In genomic region chr12:54472494-54473262, GRCh38 we compare ENCODE assay signal across 15 cellular contexts. TPM values are rescaled to one million over a fixed set of nuclear protein-coding genes. Genes with fewer than 3 reads are reported as not detected.
DNase-seq lines count a peak whose midpoint lies in the region; ATAC-seq, FAIRE-seq and TF ChIP-seq lines count a peak whose summit lies in the region.
"Had no signal": no experiment of that assay in that cellular context is flagged by ENCODE, and none has a peak within 500 bp of the region (broad histone marks: within the 10 kb centered on the region; RNA-seq: fewer than 3 reads in every experiment).

No MANE protein-coding gene starts in this region.

- no peak overlapping the region for H3K27ac ChIP-seq in CD8-positive, alpha-beta T cell (ENCODE audit: low read depth, low read length)
- H3K27ac ChIP-seq: BLaER1 had no signal

- H3K4me3 ChIP-seq in CD8-positive, alpha-beta T cell (ENCODE audit: low read depth, low read length), result peak overlapping the region; percentile 26
- H3K4me3 ChIP-seq: BLaER1, lung had no signal

- no peaks in the 10 kb centered on the region for H3K9me3 ChIP-seq in CD8-positive, alpha-beta T cell (ENCODE audit: low read length)
- H3K9me3 ChIP-seq in T-helper 17 cell (ENCODE audit: control insufficient read depth, low read length, poor library complexity, severe bottlenecking), result no peaks in the 10 kb centered on the region
- H3K9me3 ChIP-seq: BLaER1 had no signal

- ATAC-seq in CD8-positive, alpha-beta T cell, result no peak
- no peak for ATAC-seq in T-helper 17 cell
- ATAC-seq in effector memory CD8-positive, alpha-beta T cell (replicated peaks), result no peak

- no peaks in the 10 kb centered on the region for H3K36me3 ChIP-seq in CD8-positive, alpha-beta T cell (ENCODE audit: insufficient read depth, low read length)
- H3K36me3 ChIP-seq: BLaER1 had no signal

- H3K27me3 ChIP-seq in CD8-positive, alpha-beta T cell (ENCODE audit: insufficient read depth, low read length), result no peaks in the 10 kb centered on the region
- H3K27me3 ChIP-seq: BLaER1 had no signal

- intact Hi-C loops in CD8-positive, alpha-beta T cell (cut with DNase I, micrococcal nuclease), result no loop called here

- CTCF ChIA-PET in CD8-positive, alpha-beta T cell (lab: Charles Lee), result interaction anchor here (1.2 to 1.4 kb wide), 2 partner anchors 43 to 55 kb away, joined by 3 to 5 read pairs; no protein-coding TSS in a partner anchor

- H3K4me1 Mint-ChIP-seq in CD8-positive, alpha-beta T cell (ENCODE audit: low read depth), result peaks cover 4% of the 10 kb centered on the region
- peaks cover 3% of the 10 kb centered on the region for H3K4me1 Mint-ChIP-seq in T-helper 17 cell
- no peaks in the 10 kb centered on the region for H3K4me1 Mint-ChIP-seq in effector memory CD8-positive, alpha-beta T cell (ENCODE audit: low read depth in 2 of 2)

- H3K9me3 Mint-ChIP-seq in CD8-positive, alpha-beta T cell, result no peaks in the 10 kb centered on the region
- no peaks in the 10 kb centered on the region for H3K9me3 Mint-ChIP-seq in effector memory CD8-positive, alpha-beta T cell
- H3K9me3 Mint-ChIP-seq: stimulated activated naive B cell treated with anti-CD40 and anti-IgM and Interleukin-4, amounts not matched to agents 10 μg/mL and 1 μg/mL and 100 μg/mL, for 72 hours; type B pancreatic cell had no signal

- no peak for FAIRE-seq in GM19239 (lab: Jason Lieb, UNC)

- no peaks in the 10 kb centered on the region for H3K4me1 ChIP-seq in CD8-positive, alpha-beta T cell (ENCODE audit: insufficient read depth, low read length)

- POLR2A ChIA-PET in CD8-positive, alpha-beta T cell (lab: Charles Lee), result no interaction called here

- no peak overlapping the region for H3K27ac Mint-ChIP-seq in CD8-positive, alpha-beta T cell
- H3K27ac Mint-ChIP-seq in T-helper 17 cell, result no peak overlapping the region
- no peak overlapping the region for H3K27ac Mint-ChIP-seq in effector memory CD8-positive, alpha-beta T cell
- H3K27ac Mint-ChIP-seq: stimulated activated naive B cell treated with anti-CD40 and anti-IgM and Interleukin-4, amounts not matched to agents 10 μg/mL and 1 μg/mL and 100 μg/mL, for 72 hours; type B pancreatic cell had no signal

- peak overlapping the region; percentile 44 for H3K4me3 Mint-ChIP-seq in CD8-positive, alpha-beta T cell
- peak overlapping the region; percentile 58 for H3K4me3 Mint-ChIP-seq in T-helper 17 cell
- H3K4me3 Mint-ChIP-seq in effector memory CD8-positive, alpha-beta T cell, result peak overlapping the region; percentile 60 to 69
- H3K4me3 Mint-ChIP-seq: type B pancreatic cell had no signal

- no peak for TF ChIP-seq CTCF in CD8-positive, alpha-beta T cell (IDR thresholded peaks at IDR 0.05)

- peaks cover 2% of the 10 kb centered on the region for H3K27me3 Mint-ChIP-seq in CD8-positive, alpha-beta T cell (ENCODE audit: low read depth)
- H3K27me3 Mint-ChIP-seq in T-helper 17 cell, result peaks cover 15% of the 10 kb centered on the region
- H3K27me3 Mint-ChIP-seq in effector memory CD8-positive, alpha-beta T cell, result peaks cover 2 to 19% of the 10 kb centered on the region in 2 donors

- H3K36me3 Mint-ChIP-seq in CD8-positive, alpha-beta T cell, result no peaks in the 10 kb centered on the region
- H3K36me3 Mint-ChIP-seq in T-helper 17 cell (ENCODE audit: low read depth), result peaks cover 3% of the 10 kb centered on the region
- H3K36me3 Mint-ChIP-seq in effector memory CD8-positive, alpha-beta T cell (ENCODE audit: insufficient read depth), result peaks cover 2% of the 10 kb centered on the region
- H3K36me3 Mint-ChIP-seq: stimulated activated naive B cell treated with anti-CD40 and anti-IgM and Interleukin-4, amounts not matched to agents 10 μg/mL and 1 μg/mL and 100 μg/mL, for 72 hours; type B pancreatic cell had no signal

- no peak for DNase-seq in CD8-positive, alpha-beta T cell
- DNase-seq in GF-D8 (lab: John Stamatoyannopoulos, UW) (peak; percentile 6), T-helper 17 cell (no peak), GM19239 (ENCODE audit: insufficient read length, low spot score) (no peak), HuH-7.5 (ENCODE audit: low spot score) (no peak), NCI-H1417 (lab: John Stamatoyannopoulos, UW) (no peak)
- no peak for DNase-seq in effector memory CD8-positive, alpha-beta T cell
- DNase-seq: activated gamma-delta T cell; dermis blood vessel endothelial cell; KG1; NCI-H1105; stimulated activated naive B cell treated with anti-CD40 and anti-IgM and Interleukin-4, amounts not matched to agents 10 μg/mL and 1 μg/mL and 100 μg/mL, for 72 hours had no signal

RNA-seq across cellular contexts. Expression of gene GTSF1, which starts 0.7 kb away (rescaled TPM):
- 1 to 10 TPM in 1 of 2 experiments, not detected in 1; 1.0 TPM for total RNA-seq in CD8-positive, alpha-beta T cell
- 1 to 10 TPM; 3.7 to 3.9 TPM for total RNA-seq in T-helper 17 cell

RNA-seq across cellular contexts. Expression of gene NCKAP1L, which starts 24.9 kb away (rescaled TPM):
- total RNA-seq in CD8-positive, alpha-beta T cell, result 10 to 100 TPM; 76.8 to 79.0 TPM
- total RNA-seq in T-helper 17 cell, result 100 to 1,000 TPM; 127 to 136 TPM
- total RNA-seq: dermis blood vessel endothelial cell had no signal

RNA-seq across cellular contexts. Expression of gene ITGA5, which starts 53.6 kb away (rescaled TPM):
- 100 to 1,000 TPM; 115 to 125 TPM for total RNA-seq in CD8-positive, alpha-beta T cell
- 10 to 100 TPM; 61.6 to 71.4 TPM for total RNA-seq in T-helper 17 cell
